ENCODE assay signal across 9 cellular contexts in genomic region chr6:166253277-166254229, GRCh38. TPM values are rescaled to one million over a fixed set of nuclear protein-coding genes. Genes with fewer than 3 reads are reported as not detected.
A peak's percentile ranks its signal among the peaks of the same experiment; 100 is the strongest.
DNase-seq lines count a peak whose midpoint lies in the region; ATAC-seq and TF ChIP-seq lines count a peak whose summit lies in the region.
"Had no signal": no experiment of that assay in that cellular context is flagged by ENCODE, and none has a peak within 500 bp of the region (broad histone marks: within the 10 kb centered on the region; RNA-seq: fewer than 3 reads in every experiment).

No MANE protein-coding gene starts in this region.

- H3K4me1 ChIP-seq in muscle layer of colon (ENCODE audit: insufficient read depth, low read length) (peaks cover 9% of the 10 kb centered on the region), upper lobe of left lung (peaks cover 8 to 23% (median 16%) of the 10 kb centered on the region in 4 donors)

- DNase-seq in NCI-H748 (lab: John Stamatoyannopoulos, UW; ENCODE audit: unreplicated experiment) (peak; percentile 68), choroid plexus epithelial cell (ENCODE audit: low read depth) (peak; percentile 6), upper lobe of left lung (peak; percentile 86 to 91), 8988T (no peak)

- WGBS in upper lobe of left lung, 2 donors, result 2% methylated on average over 42 to 66 of the region's 67 CpGs

- H3K9ac ChIP-seq in muscle layer of colon (ENCODE audit: low read length), result no peak overlapping the region

- H3K27me3 ChIP-seq in muscle layer of colon (ENCODE audit: control insufficient read depth in 1 of 2, insufficient read depth in 2 of 2, low read length in 2 of 2) (peaks cover 9 to 33% of the 10 kb centered on the region in 2 donors), upper lobe of left lung (peaks cover 0 to 8% (median 3%) of the 10 kb centered on the region in 4 donors)

- no peak for TF ChIP-seq CTCF in choroid plexus epithelial cell (conservative IDR thresholded peaks at IDR 0.05; ENCODE audit: low read depth, low read length)
- TF ChIP-seq CTCF in upper lobe of left lung (IDR thresholded peaks at IDR 0.05), result no peak

- no peak for TF ChIP-seq EP300 in upper lobe of left lung (IDR thresholded peaks at IDR 0.05)

- TF ChIP-seq POLR2A in upper lobe of left lung (IDR thresholded peaks at IDR 0.05), result peak in 1 of 4 donors; percentile 62

- peak; percentile 51 for ATAC-seq in GM19035 (IDR thresholded peaks at IDR 0.05; ENCODE audit: unreplicated experiment)
- peak; percentile 61 to 93 for ATAC-seq in upper lobe of left lung (ENCODE audit: low FRiP score in 2 of 2)
- no peak for ATAC-seq in GM19455 (IDR thresholded peaks at IDR 0.05; ENCODE audit: unreplicated experiment)
- ATAC-seq in HG02623 (IDR thresholded peaks at IDR 0.05; ENCODE audit: unreplicated experiment), result no peak

- H3K36me3 ChIP-seq in muscle layer of colon (ENCODE audit: insufficient read depth, low read length) (no peaks in the 10 kb centered on the region), upper lobe of left lung (no peaks in the 10 kb centered on the region)

- H3K27ac ChIP-seq in muscle layer of colon (ENCODE audit: low read depth, low read length) (no peak overlapping the region), upper lobe of left lung (peak overlapping the region in 2 of 4 donors; percentile 69 to 82)
- H3K27ac ChIP-seq: epithelial cell of prostate had no signal

- H3K4me3 ChIP-seq in choroid plexus epithelial cell (ENCODE audit: low read depth, low read length) (peak overlapping the region; percentile 34), muscle layer of colon (ENCODE audit: low read depth in 1 of 2, low read length in 2 of 2) (peak overlapping the region; percentile 24 to 41), upper lobe of left lung (peak overlapping the region in 3 of 4 donors; percentile 41 to 55 (median 47))

- H3K9me3 ChIP-seq in muscle layer of colon (ENCODE audit: low read length) (no peaks in the 10 kb centered on the region), upper lobe of left lung (no peaks in the 10 kb centered on the region)

RNA-seq across cellular contexts. Expression of gene PRR18, which starts 54.6 kb away (rescaled TPM):
- total RNA-seq in upper lobe of left lung, result 1 to 10 TPM in 1 of 6 donors, under 1 TPM in 3, not detected in 2; 0.15 to 2.1 (median 0.50) TPM

Comparison
In these comparisons a context has a peak if more than half of its experiments do, and no peak if none do; other contexts are left out.
1. ATAC-seq: peak in GM19035 (single experiment) and upper lobe of left lung (2 of 2); none in GM19455 (single experiment) and HG02623 (single experiment).
2. Peak in every context shown above with its lines, with median percentiles within 50 percentile points of each other: H3K4me3 ChIP-seq.